34 cellular contexts compared by ENCODE assay signal in the genomic region with DNA sequence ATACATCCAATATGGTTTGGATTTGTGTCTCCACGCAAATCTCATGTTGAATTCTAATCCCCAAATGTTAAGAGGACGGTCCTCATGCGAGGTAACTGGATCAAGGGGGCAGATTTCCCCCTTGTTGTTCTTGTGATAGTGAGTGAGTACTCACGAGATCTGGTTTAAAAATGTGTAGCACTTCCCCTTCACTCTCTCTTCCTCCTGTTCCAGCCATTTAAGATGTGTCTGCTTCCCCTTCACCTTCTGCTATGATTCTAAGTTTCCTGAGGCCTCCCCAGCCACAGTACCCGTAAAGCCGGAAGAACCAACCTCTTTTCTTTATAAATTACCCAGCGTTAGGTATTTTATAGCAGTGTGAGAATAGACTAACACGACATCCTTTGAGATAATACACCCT.
"Had no signal": no experiment of that assay in that cellular context is flagged by ENCODE, and none has a peak within 500 bp of the region (broad histone marks: within the 10 kb centered on the region; RNA-seq: fewer than 3 reads in every experiment).

No MANE protein-coding gene starts in this region.

- DNase-seq: activated CD4-positive, alpha-beta memory T cell treated with anti-CD3 and anti-CD28 coated beads for 36 hours; activated CD4-positive, alpha-beta T cell treated with anti-CD3 and anti-CD28 coated beads, Interleukin-2, amount 10 ng/mL, durations not matched to agents 24 days and 14 days; activated CD8-positive, alpha-beta memory T cell treated with anti-CD3 and anti-CD28 coated beads, Interleukin-2, amount 50 U/mL, for 4 hours; activated effector memory CD4-positive, alpha-beta T cell treated with anti-CD3 and anti-CD28 coated beads, Interleukin-2, amount 50 U/mL, for 16 hours; activated naive CD4-positive, alpha-beta T cell treated with anti-CD3 and anti-CD28 coated beads for 36 hours; activated naive CD8-positive, alpha-beta T cell treated with anti-CD3 and anti-CD28 coated beads, Interleukin-2, amount 10 ng/mL, durations not matched to agents 7 days and 5 days; activated T-cell treated with anti-CD3 and anti-CD28 coated beads, Interleukin-2, amount 50 U/mL, for 1 hour; cerebellar nuclear complex; colonic mucosa; dorsolateral prefrontal cortex; effector memory CD4-positive, alpha-beta T cell; erythroblast; hippocampal formation; left colon; mammary epithelial cell; midbrain; naive thymus-derived CD4-positive, alpha-beta T cell; posterior cingulate gyrus; right cardiac atrium; stimulated activated CD4-positive, alpha-beta T cell treated with anti-CD3 and anti-CD28 coated beads, Interleukin-15, amount 100 ng/mL, for 24 hours; stimulated activated CD4-positive, alpha-beta T cell treated with anti-CD3 and anti-CD28 coated beads, Interleukin-2, amount 100 ng/mL, for 24 hours; stimulated activated naive B cell treated with anti-CD40 and anti-IgM and Interleukin-4, amounts not matched to agents 10 μg/mL and 1 μg/mL and 100 μg/mL, for 72 hours; stomach; T-helper 9 cell; thyroid gland; upper lobe of right lung; WERI-Rb-1 had no signal

- H3K4me1 Mint-ChIP-seq: activated CD4-positive, alpha-beta T cell treated with anti-CD3 and anti-CD28 coated beads, Interleukin-2, amount 10 ng/mL, durations not matched to agents 24 days and 14 days; activated naive CD8-positive, alpha-beta T cell treated with anti-CD3 and anti-CD28 coated beads, Interleukin-2, amount 10 ng/mL, durations not matched to agents 7 days and 5 days; naive thymus-derived CD4-positive, alpha-beta T cell; stimulated activated naive B cell treated with anti-CD40 and anti-IgM and Interleukin-4, amounts not matched to agents 10 μg/mL and 1 μg/mL and 100 μg/mL, for 72 hours had no signal

- H3K9me3 ChIP-seq: ascending aorta, colonic mucosa, gastroesophageal sphincter, stomach, thyroid gland, upper lobe of right lung had no signal

- H3K4me1 ChIP-seq: ascending aorta, colonic mucosa, gastroesophageal sphincter, stomach, thyroid gland, upper lobe of right lung had no signal

- H3K36me3 Mint-ChIP-seq: activated CD4-positive, alpha-beta memory T cell treated with anti-CD3 and anti-CD28 coated beads for 36 hours; activated naive CD8-positive, alpha-beta T cell treated with anti-CD3 and anti-CD28 coated beads, Interleukin-2, amount 10 ng/mL, durations not matched to agents 7 days and 5 days; naive thymus-derived CD4-positive, alpha-beta T cell; stimulated activated naive B cell treated with anti-CD40 and anti-IgM and Interleukin-4, amounts not matched to agents 10 μg/mL and 1 μg/mL and 100 μg/mL, for 72 hours had no signal

- H3K27me3 ChIP-seq: ascending aorta, cardiac muscle cell, colonic mucosa, dorsolateral prefrontal cortex, gastroesophageal sphincter, stomach, thyroid gland, upper lobe of right lung had no signal

- H3K27ac ChIP-seq: ascending aorta, cardiac muscle cell, colonic mucosa, dorsolateral prefrontal cortex, gastroesophageal sphincter, stomach, thyroid gland, upper lobe of right lung, WERI-Rb-1 had no signal

- H3K27ac Mint-ChIP-seq: activated CD4-positive, alpha-beta memory T cell treated with anti-CD3 and anti-CD28 coated beads for 36 hours; activated CD4-positive, alpha-beta T cell treated with anti-CD3 and anti-CD28 coated beads, Interleukin-2, amount 10 ng/mL, durations not matched to agents 24 days and 14 days; activated naive CD4-positive, alpha-beta T cell treated with anti-CD3 and anti-CD28 coated beads for 36 hours; activated naive CD8-positive, alpha-beta T cell treated with anti-CD3 and anti-CD28 coated beads, Interleukin-2, amount 10 ng/mL, durations not matched to agents 7 days and 5 days; activated T-helper 1 cell treated with anti-CD3 and anti-CD28 coated beads, Interleukin-12 subunit alpha, Interleukin-12 subunit beta, Interleukin-2, Interleukin-4 antibody, amounts not matched to agents 30 ng/mL and 10 ng/mL and 1 ng/mL, durations not matched to agents 14 hours and 24 hours and 36 hours; naive thymus-derived CD4-positive, alpha-beta T cell; stimulated activated naive B cell treated with anti-CD40 and anti-IgM and Interleukin-4, amounts not matched to agents 10 μg/mL and 1 μg/mL and 100 μg/mL, for 72 hours had no signal

- H3K9me3 Mint-ChIP-seq: activated CD4-positive, alpha-beta memory T cell treated with anti-CD3 and anti-CD28 coated beads for 36 hours; activated CD4-positive, alpha-beta T cell treated with anti-CD3 and anti-CD28 coated beads, Interleukin-2, amount 10 ng/mL, durations not matched to agents 24 days and 14 days; activated naive CD4-positive, alpha-beta T cell treated with anti-CD3 and anti-CD28 coated beads for 36 hours; activated naive CD8-positive, alpha-beta T cell treated with anti-CD3 and anti-CD28 coated beads, Interleukin-2, amount 10 ng/mL, durations not matched to agents 7 days and 5 days; activated T-helper 1 cell treated with anti-CD3 and anti-CD28 coated beads, Interleukin-12 subunit alpha, Interleukin-12 subunit beta, Interleukin-2, Interleukin-4 antibody, amounts not matched to agents 30 ng/mL and 10 ng/mL and 1 ng/mL, durations not matched to agents 14 hours and 24 hours and 36 hours; naive thymus-derived CD4-positive, alpha-beta T cell; stimulated activated naive B cell treated with anti-CD40 and anti-IgM and Interleukin-4, amounts not matched to agents 10 μg/mL and 1 μg/mL and 100 μg/mL, for 72 hours had no signal

- H3K36me3 ChIP-seq: ascending aorta, cardiac muscle cell, colonic mucosa, gastroesophageal sphincter, stomach, thyroid gland, upper lobe of right lung had no signal

- H3K4me3 Mint-ChIP-seq: activated CD4-positive, alpha-beta memory T cell treated with anti-CD3 and anti-CD28 coated beads for 36 hours; activated CD4-positive, alpha-beta T cell treated with anti-CD3 and anti-CD28 coated beads, Interleukin-2, amount 10 ng/mL, durations not matched to agents 24 days and 14 days; activated naive CD4-positive, alpha-beta T cell treated with anti-CD3 and anti-CD28 coated beads for 36 hours; activated naive CD8-positive, alpha-beta T cell treated with anti-CD3 and anti-CD28 coated beads, Interleukin-2, amount 10 ng/mL, durations not matched to agents 7 days and 5 days; activated T-helper 1 cell treated with anti-CD3 and anti-CD28 coated beads, Interleukin-12 subunit alpha, Interleukin-12 subunit beta, Interleukin-2, Interleukin-4 antibody, amounts not matched to agents 30 ng/mL and 10 ng/mL and 1 ng/mL, durations not matched to agents 14 hours and 24 hours and 36 hours; brain; naive thymus-derived CD4-positive, alpha-beta T cell; stimulated activated naive B cell treated with anti-CD40 and anti-IgM and Interleukin-4, amounts not matched to agents 10 μg/mL and 1 μg/mL and 100 μg/mL, for 72 hours had no signal

- H3K4me3 ChIP-seq: ascending aorta, cardiac muscle cell, colonic mucosa, dorsolateral prefrontal cortex, gastroesophageal sphincter, stomach, thyroid gland, upper lobe of right lung had no signal

- H3K27me3 Mint-ChIP-seq: brain had no signal

- FAIRE-seq: keratinocyte had no signal

- ATAC-seq: activated CD4-positive, CD25-positive, alpha-beta regulatory T cell treated with anti-CD3 and anti-CD28 coated beads, Interleukin-2, amount 50 U/mL, for 24 hours; gastroesophageal sphincter; left colon; naive thymus-derived CD4-positive, alpha-beta T cell; right cardiac atrium; stimulated activated naive B cell treated with anti-CD40 and anti-IgM and Interleukin-4, amounts not matched to agents 10 μg/mL and 1 μg/mL and 100 μg/mL, for 72 hours; upper lobe of right lung had no signal
